In the genomic region with DNA sequence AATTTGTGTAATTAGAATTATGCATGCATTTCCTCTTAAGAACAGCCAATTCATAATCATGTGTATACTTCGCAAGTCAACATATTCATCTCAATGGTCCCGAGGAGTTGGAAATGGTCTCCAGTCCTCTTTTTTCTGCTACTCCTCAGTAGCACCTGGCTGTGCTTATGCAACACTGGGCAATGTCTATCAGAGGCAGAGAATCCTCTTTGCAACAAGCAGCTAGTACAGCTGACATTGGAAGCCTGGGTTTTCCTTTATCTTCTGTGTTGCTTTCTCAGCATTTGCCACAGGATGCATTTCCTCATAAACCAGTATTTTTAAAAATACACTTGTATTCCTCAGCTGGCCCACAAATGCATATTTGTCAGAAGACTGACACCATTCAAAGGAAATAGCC, we compare ENCODE assay signal across 13 cellular contexts.
"Had no signal": no experiment of that assay in that cellular context is flagged by ENCODE, and none has a peak within 500 bp of the region (broad histone marks: within the 10 kb centered on the region; RNA-seq: fewer than 3 reads in every experiment).

No MANE protein-coding gene starts in this region.

- ATAC-seq: activated T-helper 17 cell treated with anti-CD3 and anti-CD28 coated beads, Interleukin-2, amount 50 U/mL, for 72 hours; mucosa of descending colon; natural killer cell; right cardiac atrium; stimulated activated effector memory CD8-positive, alpha-beta T cell treated with anti-CD3 and anti-CD28 coated beads, Interleukin-12 subunit alpha, Interleukin-12 subunit beta, amount 100 ng/mL, for 72 hours had no signal

- H3K9me3 Mint-ChIP-seq: activated CD4-positive, alpha-beta T cell treated with anti-CD3 and anti-CD28 coated beads, Interleukin-2, amount 10 ng/mL, durations not matched to agents 24 days and 14 days; activated naive CD4-positive, alpha-beta T cell treated with anti-CD3 and anti-CD28 coated beads for 36 hours had no signal

- H3K27me3 ChIP-seq: esophagus squamous epithelium, tibial artery had no signal

- H3K9me3 ChIP-seq: esophagus squamous epithelium, mucosa of descending colon, tibial artery had no signal

- DNase-seq: activated B cell treated with CpG ODN at 0.5 μM for 24 hours; activated CD4-positive, alpha-beta T cell treated with anti-CD3 and anti-CD28 coated beads, Interleukin-2, amount 10 ng/mL, durations not matched to agents 24 days and 14 days; activated naive CD4-positive, alpha-beta T cell treated with anti-CD3 and anti-CD28 coated beads for 36 hours; esophagus squamous epithelium; foreskin fibroblast; glutamatergic neuron; mucosa of descending colon; natural killer cell; right cardiac atrium; tibial artery had no signal

- H3K27me3 Mint-ChIP-seq: activated B cell treated with CpG ODN at 0.5 μM for 24 hours; activated CD4-positive, alpha-beta T cell treated with anti-CD3 and anti-CD28 coated beads, Interleukin-2, amount 10 ng/mL, durations not matched to agents 24 days and 14 days had no signal

- H3K36me3 ChIP-seq: esophagus squamous epithelium, tibial artery had no signal

- H3K4me3 ChIP-seq: esophagus squamous epithelium, mucosa of descending colon, tibial artery had no signal

- H3K27ac Mint-ChIP-seq: activated B cell treated with CpG ODN at 0.5 μM for 24 hours; activated CD4-positive, alpha-beta T cell treated with anti-CD3 and anti-CD28 coated beads, Interleukin-2, amount 10 ng/mL, durations not matched to agents 24 days and 14 days; activated naive CD4-positive, alpha-beta T cell treated with anti-CD3 and anti-CD28 coated beads for 36 hours; activated T-helper 17 cell treated with anti-CD3 and anti-CD28 coated beads, Interleukin-2, amount 50 U/mL, for 72 hours; natural killer cell; progenitor cell of endocrine pancreas; stimulated activated effector memory CD8-positive, alpha-beta T cell treated with anti-CD3 and anti-CD28 coated beads, Interleukin-12 subunit alpha, Interleukin-12 subunit beta, amount 100 ng/mL, for 72 hours had no signal

- H3K4me1 Mint-ChIP-seq: activated B cell treated with CpG ODN at 0.5 μM for 24 hours; activated CD4-positive, alpha-beta T cell treated with anti-CD3 and anti-CD28 coated beads, Interleukin-2, amount 10 ng/mL, durations not matched to agents 24 days and 14 days; activated T-helper 17 cell treated with anti-CD3 and anti-CD28 coated beads, Interleukin-2, amount 50 U/mL, for 72 hours; natural killer cell; stimulated activated effector memory CD8-positive, alpha-beta T cell treated with anti-CD3 and anti-CD28 coated beads, Interleukin-12 subunit alpha, Interleukin-12 subunit beta, amount 100 ng/mL, for 72 hours had no signal

- H3K36me3 Mint-ChIP-seq: natural killer cell; stimulated activated effector memory CD8-positive, alpha-beta T cell treated with anti-CD3 and anti-CD28 coated beads, Interleukin-12 subunit alpha, Interleukin-12 subunit beta, amount 100 ng/mL, for 72 hours had no signal

- H3K4me1 ChIP-seq: esophagus squamous epithelium, tibial artery had no signal

- H3K27ac ChIP-seq: esophagus squamous epithelium, tibial artery had no signal

- H3K4me3 Mint-ChIP-seq: activated B cell treated with CpG ODN at 0.5 μM for 24 hours; activated CD4-positive, alpha-beta T cell treated with anti-CD3 and anti-CD28 coated beads, Interleukin-2, amount 10 ng/mL, durations not matched to agents 24 days and 14 days; activated naive CD4-positive, alpha-beta T cell treated with anti-CD3 and anti-CD28 coated beads for 36 hours; activated T-helper 17 cell treated with anti-CD3 and anti-CD28 coated beads, Interleukin-2, amount 50 U/mL, for 72 hours; natural killer cell; stimulated activated effector memory CD8-positive, alpha-beta T cell treated with anti-CD3 and anti-CD28 coated beads, Interleukin-12 subunit alpha, Interleukin-12 subunit beta, amount 100 ng/mL, for 72 hours had no signal
